7 cellular contexts compared by ENCODE assay signal in the genomic region with DNA sequence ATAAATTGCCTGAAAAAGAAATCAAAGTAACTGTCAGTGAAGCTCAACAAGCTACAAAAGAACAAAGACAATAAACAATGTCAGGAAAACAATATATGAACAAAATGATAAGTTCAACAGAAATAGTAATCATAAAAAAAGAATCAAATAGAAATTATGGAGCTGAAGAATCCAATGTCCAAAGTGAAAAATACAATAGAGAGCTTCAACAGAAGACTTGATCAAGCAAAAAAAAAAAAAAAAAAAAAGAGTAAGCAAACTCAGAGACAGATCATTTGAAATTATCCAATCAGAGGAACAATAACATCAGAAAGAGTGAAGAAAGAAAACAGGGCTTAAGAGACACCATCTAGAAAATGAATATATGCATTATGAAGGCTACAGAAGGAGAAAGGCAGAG.
"Had no signal": no experiment of that assay in that cellular context is flagged by ENCODE, and none has a peak within 500 bp of the region (broad histone marks: within the 10 kb centered on the region; RNA-seq: fewer than 3 reads in every experiment).

No MANE protein-coding gene starts in this region.

- DNase-seq: GDM1, GF-D8 had no signal

- FAIRE-seq: G401.6, GM12891, GM12892, GM18507, GM19239 had no signal
